In the genomic region with DNA sequence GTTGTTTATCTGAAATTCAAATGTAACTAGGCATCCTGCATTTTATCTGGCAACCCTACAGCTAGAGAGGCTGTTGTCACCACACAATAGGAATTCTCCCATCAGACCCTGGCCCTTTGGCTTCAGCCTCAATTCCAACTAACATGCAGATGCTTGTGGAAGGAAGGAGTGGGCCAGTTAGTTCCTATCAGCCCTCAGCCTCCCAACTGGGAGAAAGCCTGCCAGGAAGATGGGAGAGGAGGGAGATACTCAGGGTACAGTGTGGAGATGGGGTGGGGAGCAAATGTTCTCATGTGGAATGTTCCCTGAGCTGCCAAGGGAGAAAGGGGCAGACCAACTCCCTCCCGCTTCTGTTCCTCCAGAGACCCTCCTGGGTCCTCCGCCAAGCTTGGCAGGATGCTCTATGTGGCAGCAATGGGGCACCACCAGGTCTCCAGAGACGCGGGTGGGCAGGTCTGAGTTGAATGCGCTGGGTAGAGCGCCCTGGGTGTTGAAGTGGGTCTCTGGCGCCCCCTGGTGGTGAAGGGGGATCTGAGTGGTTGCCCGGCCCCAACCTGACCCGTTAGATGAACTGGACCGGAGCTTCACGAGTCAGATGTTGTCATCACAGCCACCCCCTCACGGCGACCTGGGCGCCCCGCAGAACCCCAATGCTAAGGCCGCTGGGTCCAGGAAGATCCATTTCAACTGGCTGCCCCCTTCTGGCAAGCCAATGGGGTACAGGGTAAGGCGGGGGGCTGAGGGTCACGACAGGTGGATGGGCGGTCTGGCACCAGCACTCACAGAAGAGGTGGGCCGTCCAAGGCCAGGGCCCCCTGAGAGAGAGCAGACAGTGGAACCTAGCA, we compare ENCODE assay signal across 8 cellular contexts. TPM values are rescaled to one million over a fixed set of nuclear protein-coding genes. Genes with fewer than 3 reads are reported as not detected.
DNase-seq lines count a peak whose midpoint lies in the region; ATAC-seq and TF ChIP-seq lines count a peak whose summit lies in the region.

No MANE protein-coding gene starts in this region.

- peaks cover 5 to 14% of the 10 kb centered on the region in 2 donors for H3K4me1 ChIP-seq in naive thymus-derived CD4-positive, alpha-beta T cell (ENCODE audit: control insufficient read depth in 2 of 2, insufficient read depth in 2 of 2, low read length in 2 of 2)

- H3K27ac Mint-ChIP-seq in IgD-negative memory B cell = peak overlapping the region in 1 of 3 donors; percentile 22
- peak overlapping the region in 2 of 9 donors; percentile 21 to 55 for H3K27ac Mint-ChIP-seq in naive thymus-derived CD4-positive, alpha-beta T cell

- H3K27me3 Mint-ChIP-seq in IgD-negative memory B cell = no peaks in the 10 kb centered on the region
- H3K27me3 Mint-ChIP-seq in naive thymus-derived CD4-positive, alpha-beta T cell = peaks cover 0 to 5% (median 0%) of the 10 kb centered on the region in 5 donors

- ATAC-seq in naive thymus-derived CD4-positive, alpha-beta T cell = peak; percentile 84
- no peak for ATAC-seq in GM19452 (IDR thresholded peaks at IDR 0.05; ENCODE audit: unreplicated experiment)

- no peaks in the 10 kb centered on the region for H3K27me3 ChIP-seq in naive thymus-derived CD4-positive, alpha-beta T cell (ENCODE audit: control insufficient read depth in 2 of 2, insufficient read depth in 2 of 2, low read length in 2 of 2)

- no peak overlapping the region for H3K4me3 ChIP-seq in naive thymus-derived CD4-positive, alpha-beta T cell (ENCODE audit: low read length)

- POLR2A ChIA-PET in naive thymus-derived CD4-positive, alpha-beta T cell (lab: Charles Lee) = interaction anchor here (0.8 to 1.5 kb wide), 5 partner anchors 15 to 146 kb away, joined by 3 to 10 read pairs (median 3); a partner anchor contains a TSS

- TF ChIP-seq POLR2A in erythroblast (IDR thresholded peaks at IDR 0.05; ENCODE audit: low read length) = no peak

- peaks cover 13 to 15% (median 15%) of the 10 kb centered on the region in 3 donors for H3K4me1 Mint-ChIP-seq in IgD-negative memory B cell
- peaks cover 9 to 21% (median 14%) of the 10 kb centered on the region in 7 donors for H3K4me1 Mint-ChIP-seq in naive thymus-derived CD4-positive, alpha-beta T cell

- H3K36me3 ChIP-seq in naive thymus-derived CD4-positive, alpha-beta T cell (ENCODE audit: control insufficient read depth in 2 of 3, insufficient read depth in 3 of 3, low read length in 3 of 3) = no peaks in the 10 kb centered on the region

- no peak overlapping the region for H3K27ac ChIP-seq in naive thymus-derived CD4-positive, alpha-beta T cell (ENCODE audit: low read depth, low read length)

- CTCF ChIA-PET in naive thymus-derived CD4-positive, alpha-beta T cell (lab: Charles Lee) = interaction anchor here (0.6 to 8.1 kb wide), 18 partner anchors 13 to 324 kb away, joined by 3 to 106 read pairs (median 5); a partner anchor contains a TSS

- peak; percentile 24 for DNase-seq in DMS79 (lab: John Stamatoyannopoulos, UW)
- DNase-seq in OCI-M1 (lab: John Stamatoyannopoulos, UW) = peak; percentile 88
- DNase-seq in activated T-cell treated with anti-CD3 and anti-CD28 coated beads for 4 hours = peak; percentile 89
- DNase-seq in erythroblast (lab: John Stamatoyannopoulos, UW) = peak; percentile 79 to 92
- peak; percentile 65 to 92 (median 82) for DNase-seq in naive thymus-derived CD4-positive, alpha-beta T cell
- DNase-seq in stimulated activated CD8-positive, alpha-beta memory T cell treated with anti-CD3 and anti-CD28 coated beads, Interleukin-7, amount 100 ng/mL, for 4 hours (ENCODE audit: low read depth in 2 of 2) = peak; percentile 76 to 77

- intact Hi-C loops in naive thymus-derived CD4-positive, alpha-beta T cell (cut with micrococcal nuclease) = loop anchor here (1.0 to 2.0 kb wide), 5 partner anchors 74 to 323 kb away; a partner anchor contains a TSS

- H3K9me3 Mint-ChIP-seq in IgD-negative memory B cell = no peaks in the 10 kb centered on the region
- H3K9me3 Mint-ChIP-seq in naive thymus-derived CD4-positive, alpha-beta T cell = no peaks in the 10 kb centered on the region

- H3K4me3 Mint-ChIP-seq in IgD-negative memory B cell = peak overlapping the region; percentile 11 to 38 (median 18)
- H3K4me3 Mint-ChIP-seq in naive thymus-derived CD4-positive, alpha-beta T cell = peak overlapping the region in 2 of 10 donors; percentile 25 to 44

- H3K9me3 ChIP-seq in naive thymus-derived CD4-positive, alpha-beta T cell (ENCODE audit: control insufficient read depth in 2 of 3, low read length in 3 of 3) = no peaks in the 10 kb centered on the region

- no peaks in the 10 kb centered on the region for H3K36me3 Mint-ChIP-seq in IgD-negative memory B cell
- H3K36me3 Mint-ChIP-seq in naive thymus-derived CD4-positive, alpha-beta T cell = no peaks in the 10 kb centered on the region

RNA-seq across cellular contexts. Expression of a gene that starts 15.2 kb away (rescaled TPM):
- polyA plus RNA-seq in IgD-negative memory B cell = 18.6 TPM
- total RNA-seq in naive thymus-derived CD4-positive, alpha-beta T cell = 10 to 100 TPM in 4 of 5 experiments, 1 to 10 TPM in 1; 9.9 to 42.9 (median 22.1) TPM
- 10 to 100 TPM; 12.8 to 18.9 TPM for polyA plus RNA-seq in naive thymus-derived CD4-positive, alpha-beta T cell

RNA-seq across cellular contexts. Expression of a gene that starts 28.5 kb away (rescaled TPM):
- polyA plus RNA-seq in IgD-negative memory B cell = 0.48 TPM
- total RNA-seq in naive thymus-derived CD4-positive, alpha-beta T cell = 1 to 10 TPM in 3 of 5 experiments, under 1 TPM in 2; 0.49 to 1.8 (median 1.2) TPM
- polyA plus RNA-seq in naive thymus-derived CD4-positive, alpha-beta T cell = under 1 TPM; 0.09 to 0.35 TPM

RNA-seq across cellular contexts. Expression of a gene that starts 34.8 kb away (rescaled TPM):
- 28.6 TPM for polyA plus RNA-seq in IgD-negative memory B cell
- total RNA-seq in naive thymus-derived CD4-positive, alpha-beta T cell = 10 to 100 TPM; 32.0 to 49.8 (median 41.0) TPM
- 10 to 100 TPM; 21.5 to 22.1 TPM for polyA plus RNA-seq in naive thymus-derived CD4-positive, alpha-beta T cell

Comparison
In these comparisons a context has a peak if more than half of its experiments do, and no peak if none do; other contexts are left out.
1. DNase-seq: peak in every context shown above with its lines; median percentile 89 in activated T-cell treated with anti-CD3 and anti-CD28 coated beads for 4 hours; 88 in OCI-M1; 86 in erythroblast; 82 in naive thymus-derived CD4-positive, alpha-beta T cell; 76 in stimulated activated CD8-positive, alpha-beta memory T cell treated with anti-CD3 and anti-CD28 coated beads, Interleukin-7, amount 100 ng/mL, for 4 hours; 24 in DMS79.